In the genomic region with DNA sequence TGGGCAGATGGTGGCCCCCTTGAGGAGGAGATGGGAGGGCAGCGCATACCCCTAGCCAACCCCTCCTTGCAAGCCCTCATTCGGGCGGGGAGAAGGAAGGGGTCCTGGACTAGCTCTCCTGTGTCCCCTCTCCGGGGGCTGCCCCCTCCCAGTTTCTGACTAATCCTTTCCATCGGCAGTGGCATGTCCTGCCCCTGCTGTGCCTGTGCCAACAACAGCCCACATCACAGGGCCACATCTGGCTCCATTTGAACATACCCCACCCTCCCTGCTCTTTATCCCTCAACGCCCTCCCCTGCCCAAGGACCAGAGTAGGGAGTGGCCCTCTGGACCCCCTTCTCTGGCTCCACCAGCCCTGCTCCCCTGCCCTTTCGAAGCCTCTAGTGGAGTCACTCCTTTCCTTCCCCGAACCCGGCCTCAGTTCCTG, we compare ENCODE assay signal across 8 cellular contexts. TPM values are rescaled to one million over a fixed set of nuclear protein-coding genes. Genes with fewer than 3 reads are reported as not detected.
DNase-seq lines count a peak whose midpoint lies in the region; ATAC-seq, FAIRE-seq and TF ChIP-seq lines count a peak whose summit lies in the region.

No MANE protein-coding gene starts in this region.

- FAIRE-seq in pancreas (lab: Jason Lieb, UNC): no peak

- peaks cover 95 to 100% (median 97%) of the 10 kb centered on the region in 3 donors for H3K27me3 Mint-ChIP-seq in CD14-positive monocyte (ENCODE audit: low read depth in 3 of 3)

- peaks cover 42% of the 10 kb centered on the region for H3K79me2 ChIP-seq in SK-N-SH (ENCODE audit: insufficient read depth)

- DNase-seq in CD14-positive monocyte (ENCODE audit: low spot score) (no peak), SK-N-SH (peak; percentile 61), pancreas (peak in 1 of 6 donors; percentile 49), glomerular visceral epithelial cell (ENCODE audit: extremely low spot score) (no peak), DMS79 (lab: John Stamatoyannopoulos, UW) (no peak)

- H3K27ac ChIP-seq in SK-N-SH (ENCODE audit: low read depth in 2 of 2, low read length in 1 of 2) (peak overlapping the region; percentile 77 to 99), pancreas (peak overlapping the region; percentile 16 to 98 (median 60))

- ATAC-seq in pancreas (no peak), HG03025 (IDR thresholded peaks at IDR 0.05; ENCODE audit: low FRiP score, unreplicated experiment) (no peak), HG03565 (IDR thresholded peaks at IDR 0.05; ENCODE audit: unreplicated experiment) (no peak)

- no peaks in the 10 kb centered on the region for H3K9me3 ChIP-seq in SK-N-SH
- no peaks in the 10 kb centered on the region for H3K9me3 ChIP-seq in endocrine pancreas (ENCODE audit: control insufficient read depth, low read length)
- no peaks in the 10 kb centered on the region for H3K9me3 ChIP-seq in pancreas

- no peaks in the 10 kb centered on the region for H4K20me1 ChIP-seq in SK-N-SH (ENCODE audit: insufficient read depth)

- 57% methylated on average over 6 of the region's 9 CpGs for WGBS in SK-N-SH (ENCODE audit: low lambda C conversion rate)
- 68 to 70% methylated on average over 8 to 9 of the region's 9 CpGs for WGBS in pancreas, 2 donors

- H3F3A ChIP-seq in SK-N-SH (replicated peaks; ENCODE audit: insufficient read depth): peaks cover 51% of the 10 kb centered on the region

- 0 out of 4 replicates have a peak, but pooled peaks of 1 of the 2 experiments have one; percentile 12 for TF ChIP-seq EP300 in SK-N-SH (IDR thresholded peaks at IDR 0.05; ENCODE audit: borderline replicate concordance in 1 of 2, low read depth in 1 of 2, low read length in 1 of 2)

- no peaks in the 10 kb centered on the region for H3K36me3 ChIP-seq in SK-N-SH (replicated peaks in 1 of 2; ENCODE audit: control insufficient read depth in 1 of 2, insufficient read depth in 2 of 2, low read length in 1 of 2)
- no peaks in the 10 kb centered on the region for H3K36me3 ChIP-seq in endocrine pancreas (ENCODE audit: control insufficient read depth, insufficient read depth, low read length)
- H3K36me3 ChIP-seq in pancreas: no peaks in the 10 kb centered on the region

- peaks cover 0 to 31% (median 15%) of the 10 kb centered on the region in 7 donors for H3K9me3 Mint-ChIP-seq in CD14-positive monocyte

- intact Hi-C loops in CD14-positive monocyte (cut with micrococcal nuclease): no loop called here
- intact Hi-C loops in pancreas (cut with DNase I): no loop called here

- no peak for TF ChIP-seq CTCF in CD14-positive monocyte (IDR thresholded peaks at IDR 0.05)
- TF ChIP-seq CTCF in SK-N-SH (IDR thresholded peaks at IDR 0.05): no peak
- no peak for TF ChIP-seq CTCF in pancreas (IDR thresholded peaks at IDR 0.05)

- H3K9ac ChIP-seq in SK-N-SH: peak overlapping the region; percentile 89
- H3K9ac ChIP-seq in endocrine pancreas (ENCODE audit: control insufficient read depth, insufficient read depth, low read length): peak overlapping the region; percentile 43

- peak overlapping the region in 1 of 2 donors; percentile 90 for H3K4me3 Mint-ChIP-seq in CD14-positive monocyte

- H3K27me3 ChIP-seq in SK-N-SH (ENCODE audit: insufficient read depth): no peaks in the 10 kb centered on the region
- no peaks in the 10 kb centered on the region for H3K27me3 ChIP-seq in endocrine pancreas (ENCODE audit: control insufficient read depth, insufficient read depth, low read length)
- H3K27me3 ChIP-seq in pancreas: no peaks in the 10 kb centered on the region

- peaks cover 15 to 20% of the 10 kb centered on the region in 2 donors for H3K36me3 Mint-ChIP-seq in CD14-positive monocyte

- peaks cover 43% of the 10 kb centered on the region for H3K4me1 Mint-ChIP-seq in CD14-positive monocyte

- H3K4me2 ChIP-seq in SK-N-SH: peak overlapping the region; percentile 73

- H3K4me3 ChIP-seq in SK-N-SH (ENCODE audit: low read depth in 2 of 2, low read length in 1 of 2) (no peak overlapping the region), endocrine pancreas (ENCODE audit: control insufficient read depth, insufficient read depth, low read length) (no peak overlapping the region), pancreas (no peak overlapping the region)

- H3K27ac Mint-ChIP-seq in CD14-positive monocyte: peak overlapping the region in 5 of 7 donors; percentile 95 to 98 (median 97)

- CTCF ChIA-PET in SK-N-SH (lab: Yijun Ruan, JAX): interaction anchor here (0.8 to 29.6 kb wide), 4 partner anchors 12 to 121 kb away, joined by 3 to 1559 read pairs (median 12); a partner anchor contains a TSS

- peaks cover 58 to 63% of the 10 kb centered on the region in 2 experiments for H3K4me1 ChIP-seq in SK-N-SH (ENCODE audit: control insufficient read depth in 1 of 2, insufficient read depth in 2 of 2, low read depth in 1 of 2, low read length in 1 of 2)
- no peaks in the 10 kb centered on the region for H3K4me1 ChIP-seq in endocrine pancreas (ENCODE audit: control insufficient read depth, insufficient read depth, low read length)
- peaks cover 7 to 33% (median 18%) of the 10 kb centered on the region in 3 donors for H3K4me1 ChIP-seq in pancreas

- H2AFZ ChIP-seq in SK-N-SH (ENCODE audit: low read depth): no peak overlapping the region

- POLR2A ChIA-PET in SK-N-SH (lab: Yijun Ruan, JAX): interaction anchor here (0.8 to 1.9 kb wide), 3 partner anchors 10 to 21 kb away, joined by 3 to 6 read pairs (median 4); a partner anchor contains a TSS

- H3K9me2 ChIP-seq in SK-N-SH: no peaks in the 10 kb centered on the region

- no peak for TF ChIP-seq RAD21 in SK-N-SH (IDR thresholded peaks at IDR 0.05; ENCODE audit: low read length)

TF ChIP-seq in SK-N-SH, 30 proteins besides CTCF, POLR2A, EP300 and RAD21 (continues in another document):
- TF ChIP-seq, protein P1, sequence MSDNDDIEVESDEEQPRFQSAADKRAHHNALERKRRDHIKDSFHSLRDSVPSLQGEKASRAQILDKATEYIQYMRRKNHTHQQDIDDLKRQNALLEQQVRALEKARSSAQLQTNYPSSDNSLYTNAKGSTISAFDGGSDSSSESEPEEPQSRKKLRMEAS (IDR thresholded peaks at IDR 0.05; ENCODE audit: low read depth): 0 out of 2 replicates have a peak, but pooled peaks have one; percentile 16
- TF ChIP-seq MXI1 (IDR thresholded peaks at IDR 0.05; ENCODE audit: low read depth, low read length): no peak
- TF ChIP-seq MEF2A (IDR thresholded peaks at IDR 0.05; ENCODE audit: borderline replicate concordance, low read depth): no peak
- no peak for TF ChIP-seq FOXJ3 (CRISPR knock-in tag; IDR thresholded peaks at IDR 0.05)
- TF ChIP-seq GABPA (IDR thresholded peaks at IDR 0.05; ENCODE audit: low read depth): no peak
- TF ChIP-seq SMC3 (IDR thresholded peaks at IDR 0.05; ENCODE audit: low read depth, low read length): no peak
- peak; percentile 54 for TF ChIP-seq JUND (IDR thresholded peaks at IDR 0.05)
- TF ChIP-seq, protein P2, sequence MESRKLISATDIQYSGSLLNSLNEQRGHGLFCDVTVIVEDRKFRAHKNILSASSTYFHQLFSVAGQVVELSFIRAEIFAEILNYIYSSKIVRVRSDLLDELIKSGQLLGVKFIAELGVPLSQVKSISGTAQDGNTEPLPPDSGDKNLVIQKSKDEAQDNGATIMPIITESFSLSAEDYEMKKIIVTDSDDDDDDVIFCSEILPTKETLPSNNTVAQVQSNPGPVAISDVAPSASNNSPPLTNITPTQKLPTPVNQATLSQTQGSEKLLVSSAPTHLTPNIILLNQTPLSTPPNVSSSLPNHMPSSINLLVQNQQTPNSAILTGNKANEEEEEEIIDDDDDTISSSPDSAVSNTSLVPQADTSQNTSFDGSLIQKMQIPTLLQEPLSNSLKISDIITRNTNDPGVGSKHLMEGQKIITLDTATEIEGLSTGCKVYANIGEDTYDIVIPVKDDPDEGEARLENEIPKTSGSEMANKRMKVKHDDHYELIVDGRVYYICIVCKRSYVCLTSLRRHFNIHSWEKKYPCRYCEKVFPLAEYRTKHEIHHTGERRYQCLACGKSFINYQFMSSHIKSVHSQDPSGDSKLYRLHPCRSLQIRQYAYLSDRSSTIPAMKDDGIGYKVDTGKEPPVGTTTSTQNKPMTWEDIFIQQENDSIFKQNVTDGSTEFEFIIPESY (IDR thresholded peaks at IDR 0.05; ENCODE audit: borderline replicate concordance, low read depth): no peak

RNA-seq across cellular contexts. Expression of a gene that starts 11.0 kb away (rescaled TPM):
- polyA plus RNA-seq in CD14-positive monocyte: 10 to 100 TPM; 16.5 to 24.7 TPM
- polyA plus RNA-seq in SK-N-SH (2012; rRNA removed): 726 and 983 TPM in 2 replicates
- polyA plus RNA-seq in SK-N-SH (2012; cell fraction: cytosol; rRNA removed): 396 and 512 TPM in 2 replicates
- polyA plus RNA-seq in SK-N-SH (2012; cell fraction: nucleus; rRNA removed): 1,848 and 2,172 TPM in 2 replicates
- total RNA-seq in pancreas: 100 to 1,000 TPM in 3 of 6 donors, 10 to 100 TPM in 3; 59.4 to 119 (median 92.7) TPM
- 100 to 1,000 TPM in 1 of 2 donors, 10 to 100 TPM in 1; 96.7 to 111 TPM for polyA plus RNA-seq in pancreas

RNA-seq across cellular contexts. Expression of a gene that starts 21.3 kb away (rescaled TPM):
- not detected for polyA plus RNA-seq in CD14-positive monocyte
- polyA plus RNA-seq in SK-N-SH (2012; rRNA removed): 15.1 and 16.2 TPM in 2 replicates
- polyA plus RNA-seq in SK-N-SH (2012; cell fraction: cytosol; rRNA removed): 8.7 and 14.2 TPM in 2 replicates
- polyA plus RNA-seq in SK-N-SH (2012; cell fraction: nucleus; rRNA removed): 23.2 and 26.8 TPM in 2 replicates
- 1 to 10 TPM in 2 of 6 donors, under 1 TPM in 4; 0.12 to 3.1 (median 0.65) TPM for total RNA-seq in pancreas
- under 1 TPM; 0.19 to 0.76 TPM for polyA plus RNA-seq in pancreas

RNA-seq across cellular contexts. Expression of a gene that starts 42.6 kb away (rescaled TPM):
- polyA plus RNA-seq in CD14-positive monocyte (not detected), SK-N-SH (2012; rRNA removed) (not detected in 2 replicates), pancreas (10 to 100 TPM; 56.3 to 81.6 TPM)
- polyA plus RNA-seq in SK-N-SH (2012; cell fraction: cytosol; rRNA removed): 0.17 TPM in 1 of 2 replicates, not detected in the other
- polyA plus RNA-seq in SK-N-SH (2012; cell fraction: nucleus; rRNA removed): 0.17 and 0.33 TPM in 2 replicates
- total RNA-seq in pancreas: 10 to 100 TPM; 29.0 to 51.1 (median 34.6) TPM

RNA-seq across cellular contexts. Expression of a gene that starts 49.0 kb away (rescaled TPM):
- 100 to 1,000 TPM; 210 to 227 TPM for polyA plus RNA-seq in CD14-positive monocyte
- polyA plus RNA-seq in SK-N-SH (2012; rRNA removed): 184 and 230 TPM in 2 replicates
- polyA plus RNA-seq in SK-N-SH (2012; cell fraction: cytosol; rRNA removed): 164 and 185 TPM in 2 replicates
- 55.1 and 103 TPM in 2 replicates for polyA plus RNA-seq in SK-N-SH (2012; cell fraction: nucleus; rRNA removed)
- total RNA-seq in pancreas: 10 to 100 TPM; 31.7 to 40.1 (median 32.1) TPM
- polyA plus RNA-seq in pancreas: 10 to 100 TPM; 59.4 to 60.1 TPM

RNA-seq across cellular contexts. Expression of a gene that starts 49.9 kb away (rescaled TPM):
- polyA plus RNA-seq in CD14-positive monocyte (100 to 1,000 TPM in 1 of 2 donors, 10 to 100 TPM in 1; 72.3 to 121 TPM), SK-N-SH (2012; rRNA removed) (1.3 and 2.3 TPM in 2 replicates), pancreas (1 to 10 TPM; 4.4 to 5.4 TPM)
- polyA plus RNA-seq in SK-N-SH (2012; cell fraction: cytosol; rRNA removed): 0.33 and 0.73 TPM in 2 replicates
- 11.2 and 13.5 TPM in 2 replicates for polyA plus RNA-seq in SK-N-SH (2012; cell fraction: nucleus; rRNA removed)
- 1 to 10 TPM; 2.6 to 7.0 (median 4.5) TPM for total RNA-seq in pancreas

Comparison
In these comparisons a context has a peak if more than half of its experiments do, and no peak if none do; other contexts are left out.
1. RNA of a gene that starts 21.3 kb away (polyA plus RNA-seq): 8.7 to 26.8 TPM in SK-N-SH; 0.19 to 0.76 TPM in pancreas and not detected in CD14-positive monocyte; every median in the first group is over 4 times any median in the second.
2. RNA of a gene that starts 42.6 kb away (polyA plus RNA-seq): 56.3 to 81.6 TPM in pancreas; 0.17 to 0.33 TPM in SK-N-SH and not detected in CD14-positive monocyte; every median in the first group is over 10 times any median in the second.